In the genomic region with DNA sequence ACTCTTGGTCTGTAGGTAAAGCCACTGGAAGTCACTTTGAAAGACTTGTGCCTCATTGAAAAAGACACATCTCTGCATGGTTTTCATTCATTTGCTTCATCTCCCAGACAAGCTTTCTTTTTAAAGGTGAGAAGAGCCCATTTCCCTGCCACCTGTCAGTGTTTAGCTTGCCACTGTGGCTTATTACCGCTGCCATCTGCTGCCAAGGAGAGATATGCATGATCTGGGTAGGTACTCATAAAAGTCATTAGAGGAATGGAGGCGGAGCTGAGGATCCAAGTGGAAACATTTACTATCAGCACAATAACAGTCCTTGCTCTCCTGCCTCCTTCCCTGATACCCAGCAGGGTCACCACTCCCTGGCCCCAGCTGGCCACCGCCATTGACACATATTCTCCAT, we compare ENCODE assay signal across 23 cellular contexts.
A peak's percentile ranks its signal among the peaks of the same experiment; 100 is the strongest.
DNase-seq lines count a peak whose midpoint lies in the region; ATAC-seq and TF ChIP-seq lines count a peak whose summit lies in the region.
"Had no signal": no experiment of that assay in that cellular context is flagged by ENCODE, and none has a peak within 500 bp of the region (broad histone marks: within the 10 kb centered on the region; RNA-seq: fewer than 3 reads in every experiment).

No MANE protein-coding gene starts in this region.

- H3K4me1 Mint-ChIP-seq in MCF 10A (ENCODE audit: insufficient read depth, unreplicated experiment) = no peaks in the 10 kb centered on the region
- H3K4me1 Mint-ChIP-seq: activated CD4-positive, alpha-beta T cell treated with anti-CD3 and anti-CD28 coated beads, Interleukin-2, amount 10 ng/mL, durations not matched to agents 24 days and 14 days; CD4-positive, alpha-beta memory T cell; central memory CD8-positive, alpha-beta T cell; mesothelial cell of epicardium had no signal

- WGBS in mammary epithelial cell (ENCODE audit: low coverage, missing lambda C conversion rate) = 76% methylated on average over 3 of the region's 3 CpGs

- no peak overlapping the region for H3K27ac Mint-ChIP-seq in MCF 10A (ENCODE audit: low read depth, unreplicated experiment)
- H3K27ac Mint-ChIP-seq: activated CD4-positive, alpha-beta T cell treated with anti-CD3 and anti-CD28 coated beads, Interleukin-2, amount 10 ng/mL, durations not matched to agents 24 days and 14 days; CD4-positive, alpha-beta memory T cell; mesothelial cell of epicardium; nephron had no signal

- H3K4me1 ChIP-seq in mammary epithelial cell (ENCODE audit: insufficient read depth, low read length) (no peaks in the 10 kb centered on the region), vagina (no peaks in the 10 kb centered on the region)
- H3K4me1 ChIP-seq: tibial nerve had no signal

- H3K9me3 ChIP-seq in mammary epithelial cell (replicated peaks; ENCODE audit: insufficient read depth, low read length) (no peaks in the 10 kb centered on the region), vagina (no peaks in the 10 kb centered on the region)
- H3K9me3 ChIP-seq: tibial nerve had no signal

- in situ Hi-C loops in mammary epithelial cell (cut with MboI; ENCODE audit: low sequenced_read_pairs in 2 of 2) = no loop called here

- intact Hi-C loops in MCF 10A (cut with micrococcal nuclease) (loop anchor here (2.0 kb wide), 1 partner anchor 171 kb away; no protein-coding TSS in a partner anchor), mammary epithelial cell (cut with micrococcal nuclease) (loop anchor here (2.0 kb wide), 1 partner anchor 171 kb away; no protein-coding TSS in a partner anchor), vagina (cut with DNase I) (no loop called here)

- DNase-seq in MCF 10A (ENCODE audit: unreplicated experiment) = peak; percentile 9
- no peak for DNase-seq in mammary epithelial cell
- DNase-seq in NCI-H1694 (lab: John Stamatoyannopoulos, UW) = peak; percentile 78
- peak; percentile 43 for DNase-seq in NCI-H774 (lab: John Stamatoyannopoulos, UW)
- peak; percentile 37 to 40 for DNase-seq in vagina (ENCODE audit: extremely low spot score in 2 of 2)
- DNase-seq in caudate nucleus (lab: John Stamatoyannopoulos, UW) = no peak
- no peak for DNase-seq in activated CD8-positive, alpha-beta memory T cell treated with anti-CD3 and anti-CD28 coated beads for 24 hours
- DNase-seq: activated CD4-positive, alpha-beta T cell treated with anti-CD3 and anti-CD28 coated beads, Interleukin-2, amount 10 ng/mL, durations not matched to agents 24 days and 14 days; activated naive CD4-positive, alpha-beta T cell treated with Interleukin-2 at 50 U/mL for 16 hours; activated T-cell treated with anti-CD3 and anti-CD28 coated beads for 4 hours; anterior cingulate cortex; CD4-positive, alpha-beta memory T cell; effector memory CD4-positive, alpha-beta T cell; Karpas-422; NCI-H1930; posterior cingulate gyrus; stimulated activated CD4-positive, alpha-beta T cell treated with anti-CD3 and anti-CD28 coated beads, Interleukin-2, amount 100 ng/mL, for 24 hours; stimulated activated naive CD8-positive, alpha-beta T cell treated with anti-CD3 and anti-CD28 coated beads, Interleukin-15, Interleukin-2, amounts not matched to agents 100 U/mL and 50 U/mL, for 24 hours had no signal

- H3K4me3 Mint-ChIP-seq in MCF 10A (ENCODE audit: unreplicated experiment) = no peak overlapping the region
- H3K4me3 Mint-ChIP-seq: activated CD4-positive, alpha-beta T cell treated with anti-CD3 and anti-CD28 coated beads, Interleukin-2, amount 10 ng/mL, durations not matched to agents 24 days and 14 days; CD4-positive, alpha-beta memory T cell; central memory CD8-positive, alpha-beta T cell; mesothelial cell of epicardium; nephron had no signal

- H3K9me3 Mint-ChIP-seq in MCF 10A (ENCODE audit: unreplicated experiment) = peaks cover 7% of the 10 kb centered on the region
- H3K9me3 Mint-ChIP-seq: activated CD4-positive, alpha-beta T cell treated with anti-CD3 and anti-CD28 coated beads, Interleukin-2, amount 10 ng/mL, durations not matched to agents 24 days and 14 days; central memory CD8-positive, alpha-beta T cell had no signal

- CTCF ChIA-PET in MCF 10A (lab: Yijun Ruan, JAX) (interaction anchor here (0.6 to 1.5 kb wide), 9 partner anchors 47 to 1704 kb away, joined by 3 to 4 read pairs (median 3); no protein-coding TSS in a partner anchor), mammary epithelial cell (lab: Charles Lee; ENCODE audit: low non-redundant PET) (interaction anchor here (0.7 kb wide), 2 partner anchors 334 to 585 kb away, joined by 3 read pairs; no protein-coding TSS in a partner anchor)

- no peaks in the 10 kb centered on the region for H3K27me3 Mint-ChIP-seq in MCF 10A (ENCODE audit: insufficient read depth, unreplicated experiment)
- H3K27me3 Mint-ChIP-seq: activated CD4-positive, alpha-beta T cell treated with anti-CD3 and anti-CD28 coated beads, Interleukin-2, amount 10 ng/mL, durations not matched to agents 24 days and 14 days; CD4-positive, alpha-beta memory T cell; central memory CD8-positive, alpha-beta T cell had no signal

- H3K9ac ChIP-seq in mammary epithelial cell (ENCODE audit: insufficient read depth, low read length) = no peak overlapping the region

- H3K36me3 ChIP-seq in mammary epithelial cell (ENCODE audit: insufficient read depth, low read length) = no peaks in the 10 kb centered on the region
- H3K36me3 ChIP-seq in vagina = no peaks in the 10 kb centered on the region
- H3K36me3 ChIP-seq: tibial nerve had no signal

- H3K4me3 ChIP-seq in mammary epithelial cell (replicated peaks in 1 of 3; ENCODE audit: insufficient read depth in 1 of 3, low read depth in 2 of 3, low read length in 3 of 3) = no peak overlapping the region
- no peak overlapping the region for H3K4me3 ChIP-seq in vagina
- H3K4me3 ChIP-seq: tibial nerve had no signal

- H4K20me1 ChIP-seq in mammary epithelial cell (ENCODE audit: insufficient read depth, low read length) = no peaks in the 10 kb centered on the region

- no peak for ATAC-seq in GM18861 (IDR thresholded peaks at IDR 0.05; ENCODE audit: unreplicated experiment)
- ATAC-seq: stimulated activated naive CD8-positive, alpha-beta T cell treated with anti-CD3 and anti-CD28 coated beads, Interleukin-15, Interleukin-2, amounts not matched to agents 100 U/mL and 50 U/mL, for 24 hours had no signal

- BruUV-seq in MCF 10A (replicated peaks; lab: Mats Ljungman, UMichigan) (no TSS peak), mammary epithelial cell (replicated peaks; lab: Mats Ljungman, UMichigan) (no TSS peak)

- POLR2A ChIA-PET in MCF 10A (lab: Yijun Ruan, JAX) = no interaction called here

- dilution Hi-C loops in mammary epithelial cell (cut with HindIII; ENCODE audit: low sequenced_read_pairs) = no loop called here

- H3K4me2 ChIP-seq in mammary epithelial cell (ENCODE audit: insufficient read depth, low read depth, low read length) = no peak overlapping the region

- H2AFZ ChIP-seq in mammary epithelial cell (ENCODE audit: low read depth, low read length) = no peak overlapping the region

- no peaks in the 10 kb centered on the region for H3K27me3 ChIP-seq in mammary epithelial cell (ENCODE audit: insufficient read depth, low read length)
- H3K27me3 ChIP-seq in vagina = no peaks in the 10 kb centered on the region
- H3K27me3 ChIP-seq: tibial nerve had no signal

- no peaks in the 10 kb centered on the region for H3K79me2 ChIP-seq in mammary epithelial cell (ENCODE audit: insufficient read depth, low read length)

- H3K27ac ChIP-seq in mammary epithelial cell (ENCODE audit: insufficient read depth, low read depth, low read length) (no peak overlapping the region), vagina (no peak overlapping the region), caudate nucleus (ENCODE audit: low read depth, low read length) (no peak overlapping the region)
- H3K27ac ChIP-seq: tibial nerve had no signal

- no peak for TF ChIP-seq POLR2A in vagina (IDR thresholded peaks at IDR 0.05)

- no peaks in the 10 kb centered on the region for H3K36me3 Mint-ChIP-seq in MCF 10A (ENCODE audit: insufficient read depth, unreplicated experiment)
- H3K36me3 Mint-ChIP-seq: CD4-positive, alpha-beta memory T cell; mesothelial cell of epicardium had no signal

- TF ChIP-seq CTCF in MCF 10A (IDR thresholded peaks at IDR 0.05; ENCODE audit: unreplicated experiment) (no peak), mammary epithelial cell (conservative IDR thresholded peaks at IDR 0.05 in 1 of 2, IDR thresholded peaks at IDR 0.05 in 1 of 2; ENCODE audit: extremely low read depth in 1 of 2, insufficient read depth in 1 of 2, low read depth in 1 of 2, low read length in 2 of 2) (no peak), vagina (IDR thresholded peaks at IDR 0.05) (no peak)

Comparison
In these comparisons a context has a peak if more than half of its experiments do, and no peak if none do; other contexts are left out.
1. DNase-seq: peak in MCF 10A (single experiment), NCI-H1694 (single experiment), NCI-H774 (single experiment) and vagina (2 of 2); none in mammary epithelial cell (single experiment), caudate nucleus (0 of 61) and activated CD8-positive, alpha-beta memory T cell treated with anti-CD3 and anti-CD28 coated beads for 24 hours (single experiment).